24 cellular contexts compared by ENCODE assay signal in the genomic region with DNA sequence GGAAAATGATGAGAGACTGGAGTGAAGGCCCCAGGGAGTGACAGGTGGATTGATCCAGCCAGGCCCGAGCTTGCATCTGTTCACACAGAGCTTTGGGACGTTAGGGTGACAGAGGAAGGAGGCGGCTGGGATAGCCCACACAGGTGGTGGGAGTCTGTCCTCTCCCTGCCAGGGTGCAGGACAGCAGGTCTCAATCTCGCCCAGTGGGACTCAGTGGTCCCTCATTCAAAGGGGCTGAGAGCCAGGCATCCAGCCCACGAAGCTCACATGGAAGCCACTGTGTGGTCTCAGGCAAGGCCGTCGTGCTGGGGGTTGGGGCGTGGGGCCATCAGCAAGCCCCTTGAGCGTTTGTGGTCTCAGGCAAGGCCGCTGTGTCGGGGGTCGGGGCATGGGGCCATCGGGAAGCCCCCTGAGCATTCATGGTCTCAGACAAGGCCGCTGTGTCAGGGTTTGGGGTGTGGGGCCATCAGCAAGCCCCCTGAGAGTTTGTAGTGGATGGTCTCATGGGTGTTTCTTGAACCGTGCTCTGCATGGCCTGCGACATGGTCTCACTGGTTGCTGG. TPM values are rescaled to one million over a fixed set of nuclear protein-coding genes. Genes with fewer than 3 reads are reported as not detected.
"Had no signal": no experiment of that assay in that cellular context is flagged by ENCODE, and none has a peak within 500 bp of the region (broad histone marks: within the 10 kb centered on the region; RNA-seq: fewer than 3 reads in every experiment).

No MANE protein-coding gene starts in this region.

- ATAC-seq: activated CD4-positive, CD25-positive, alpha-beta regulatory T cell treated with anti-CD3 and anti-CD28 coated beads, Interleukin-2, amount 50 U/mL, for 24 hours; body of pancreas; foreskin keratinocyte; left ventricle myocardium superior; natural killer cell had no signal

- DNase-seq: activated CD4-positive, alpha-beta T cell treated with anti-CD3 and anti-CD28 coated beads, Interleukin-2, amount 50 U/mL, for 1 hour; activated naive CD4-positive, alpha-beta T cell treated with Interleukin-2 at 50 U/mL for 16 hours; activated naive CD8-positive, alpha-beta T cell treated with anti-CD3 and anti-CD28 coated beads, Interleukin-2, amount 10 ng/mL, durations not matched to agents 7 days and 5 days; activated T-cell treated with anti-CD3 and anti-CD28 coated beads for 4 hours; body of pancreas; caudate nucleus; colonic mucosa; foreskin keratinocyte; hypothalamus; left ventricle myocardium superior; mesenchymal stem cell; natural killer cell; stimulated activated naive CD4-positive, alpha-beta T cell; substantia nigra; T1000; tibial artery; uterus had no signal

- H3K4me3 ChIP-seq: body of pancreas, colonic mucosa, tibial artery, uterus had no signal

- H3K27ac Mint-ChIP-seq: activated naive CD8-positive, alpha-beta T cell treated with anti-CD3 and anti-CD28 coated beads, Interleukin-2, amount 10 ng/mL, durations not matched to agents 7 days and 5 days; natural killer cell had no signal

- H3K4me3 Mint-ChIP-seq: activated T-helper 1 cell treated with anti-CD3 and anti-CD28 coated beads, Interleukin-12 subunit alpha, Interleukin-12 subunit beta, Interleukin-2, Interleukin-4 antibody, amounts not matched to agents 30 ng/mL and 10 ng/mL and 1 ng/mL, durations not matched to agents 14 hours and 24 hours and 36 hours; natural killer cell had no signal

- H3K4me1 ChIP-seq: body of pancreas, colonic mucosa, foreskin keratinocyte, parathyroid adenoma, tibial artery, uterus had no signal

- H3K27ac ChIP-seq: body of pancreas, colonic mucosa, foreskin keratinocyte, neutrophil, parathyroid adenoma, tibial artery, uterus had no signal

- H3K36me3 ChIP-seq: colonic mucosa, neutrophil, tibial artery, uterus had no signal

- H3K9me3 ChIP-seq: body of pancreas, colonic mucosa, neutrophil, tibial artery, uterus had no signal

- H3K9me3 Mint-ChIP-seq: activated naive CD8-positive, alpha-beta T cell treated with anti-CD3 and anti-CD28 coated beads, Interleukin-2, amount 10 ng/mL, durations not matched to agents 7 days and 5 days; activated T-helper 1 cell treated with anti-CD3 and anti-CD28 coated beads, Interleukin-12 subunit alpha, Interleukin-12 subunit beta, Interleukin-2, Interleukin-4 antibody, amounts not matched to agents 30 ng/mL and 10 ng/mL and 1 ng/mL, durations not matched to agents 14 hours and 24 hours and 36 hours; natural killer cell had no signal

- H3K36me3 Mint-ChIP-seq: activated naive CD8-positive, alpha-beta T cell treated with anti-CD3 and anti-CD28 coated beads, Interleukin-2, amount 10 ng/mL, durations not matched to agents 7 days and 5 days; natural killer cell had no signal

- H3K27me3 ChIP-seq: body of pancreas, colonic mucosa, foreskin keratinocyte, neutrophil, uterus had no signal

- H3K4me1 Mint-ChIP-seq: natural killer cell had no signal

RNA-seq across cellular contexts. Expression of gene KCNG2, which starts 8.3 kb away (rescaled TPM):
- total RNA-seq: activated naive CD8-positive, alpha-beta T cell treated with anti-CD3 and anti-CD28 coated beads, Interleukin-2, amount 10 ng/mL, durations not matched to agents 7 days and 5 days; activated T-helper 1 cell treated with anti-CD3 and anti-CD28 coated beads, Interleukin-12 subunit alpha, Interleukin-12 subunit beta, Interleukin-2, Interleukin-4 antibody, amounts not matched to agents 30 ng/mL and 10 ng/mL and 1 ng/mL, durations not matched to agents 14 hours and 24 hours and 36 hours; body of pancreas; epithelial cell of proximal tubule; foreskin keratinocyte; kidney epithelial cell; left ventricle myocardium superior; natural killer cell; T-helper 1 cell treated with Interleukin-12 subunit alpha and Interleukin-12 subunit beta and Interleukin-4 antibody, amounts not matched to agents 30 ng/mL and 1 ng/mL, for 36 hours had no signal
- polyA plus RNA-seq: foreskin keratinocyte had no signal
